In the genomic region with DNA sequence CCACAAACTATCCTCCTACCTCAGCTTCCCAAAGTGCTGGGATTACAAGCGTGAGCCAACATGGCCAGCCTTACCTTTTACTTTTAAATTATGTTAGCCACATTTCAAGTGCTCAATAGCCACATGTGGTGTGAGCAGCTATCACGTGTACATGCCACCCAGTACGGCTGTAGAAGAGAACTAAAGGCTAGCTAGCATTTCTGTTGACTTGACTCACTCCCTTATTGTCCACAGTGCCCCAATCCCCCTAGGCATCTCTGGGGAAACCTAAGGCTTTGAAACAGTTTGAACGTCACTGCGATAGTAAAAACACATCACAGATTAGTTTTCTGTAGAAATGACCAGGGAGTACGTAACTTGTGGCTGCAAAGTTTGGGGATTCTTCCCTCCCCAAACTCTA, we compare ENCODE assay signal across 15 cellular contexts.
"Had no signal": no experiment of that assay in that cellular context is flagged by ENCODE, and none has a peak within 500 bp of the region (broad histone marks: within the 10 kb centered on the region; RNA-seq: fewer than 3 reads in every experiment).

No MANE protein-coding gene starts in this region.

- H3K9me3 ChIP-seq: ascending aorta, left ventricle myocardium inferior, sigmoid colon, spleen, stomach, testis, upper lobe of left lung had no signal

- H3K36me3 Mint-ChIP-seq: activated naive CD4-positive, alpha-beta T cell treated with anti-CD3 and anti-CD28 coated beads, Interleukin-2, amount 10 ng/mL, durations not matched to agents 7 days and 5 days; memory B cell; natural killer cell had no signal

- H3K4me3 Mint-ChIP-seq: endodermal cell had no signal

- FAIRE-seq: bronchial epithelial cell had no signal

- H3K9me3 Mint-ChIP-seq: activated naive CD4-positive, alpha-beta T cell treated with anti-CD3 and anti-CD28 coated beads, Interleukin-2, amount 10 ng/mL, durations not matched to agents 7 days and 5 days; activated T-helper 2 cell treated with anti-CD3 and anti-CD28 coated beads, Interferon-gamma antibody, Interleukin-2, Interleukin-4, amounts not matched to agents 10 μg/mL and 5 μg/mL and 100 μg/mL, durations not matched to agents 14 hours and 24 hours and 36 hours; memory B cell; natural killer cell had no signal

- DNase-seq: activated CD4-positive, alpha-beta T cell treated with anti-CD3 and anti-CD28 coated beads, Interleukin-2, amount 50 U/mL, for 48 hours; activated naive CD4-positive, alpha-beta T cell treated with anti-CD3 and anti-CD28 coated beads, Interleukin-2, amount 10 ng/mL, durations not matched to agents 7 days and 5 days; endodermal cell; left ventricle myocardium inferior; natural killer cell; sigmoid colon; spleen; stomach; T-helper 9 cell; testis; upper lobe of left lung had no signal

- H3K27ac ChIP-seq: left ventricle myocardium inferior, upper lobe of left lung had no signal

- H3K27me3 ChIP-seq: ascending aorta, sigmoid colon, spleen, stomach, testis, upper lobe of left lung had no signal

- H3K27ac Mint-ChIP-seq: activated naive CD4-positive, alpha-beta T cell treated with anti-CD3 and anti-CD28 coated beads, Interleukin-2, amount 10 ng/mL, durations not matched to agents 7 days and 5 days; activated T-helper 2 cell treated with anti-CD3 and anti-CD28 coated beads, Interferon-gamma antibody, Interleukin-2, Interleukin-4, amounts not matched to agents 10 μg/mL and 5 μg/mL and 100 μg/mL, durations not matched to agents 14 hours and 24 hours and 36 hours; endodermal cell had no signal

- H3K4me3 ChIP-seq: testis had no signal

- H3K27me3 Mint-ChIP-seq: activated naive CD4-positive, alpha-beta T cell treated with anti-CD3 and anti-CD28 coated beads, Interleukin-2, amount 10 ng/mL, durations not matched to agents 7 days and 5 days; memory B cell had no signal
